20 cellular contexts compared by ENCODE assay signal in genomic region chr10:70354100-70354499, GRCh38.
"Had no signal": no experiment of that assay in that cellular context is flagged by ENCODE, and none has a peak within 500 bp of the region (broad histone marks: within the 10 kb centered on the region; RNA-seq: fewer than 3 reads in every experiment).

No MANE protein-coding gene starts in this region.

- DNase-seq: activated CD4-positive, alpha-beta memory T cell treated with anti-CD3 and anti-CD28 coated beads for 36 hours; activated CD4-positive, alpha-beta T cell treated with anti-CD3 and anti-CD28 coated beads for 48 hours; activated effector memory CD4-positive, alpha-beta T cell treated with anti-CD3 and anti-CD28 coated beads, Interleukin-2, amount 50 U/mL, for 16 hours; activated naive CD4-positive, alpha-beta T cell treated with anti-CD3 and anti-CD28 coated beads, Interleukin-2, amount 10 ng/mL, durations not matched to agents 7 days and 5 days; activated naive CD8-positive, alpha-beta T cell treated with anti-CD3 and anti-CD28 coated beads, Interleukin-2, amount 50 U/mL, for 24 hours; body of pancreas; dermis blood vessel endothelial cell; effector CD8-positive, alpha-beta T cell; erythroblast; foreskin fibroblast; heart right ventricle; naive thymus-derived CD4-positive, alpha-beta T cell; stimulated activated CD4-positive, alpha-beta T cell treated with anti-CD3 and anti-CD28 coated beads, Interleukin-4, amount 100 ng/mL, for 24 hours; tibial artery had no signal

- H3K27ac Mint-ChIP-seq: activated CD4-positive, alpha-beta memory T cell treated with anti-CD3 and anti-CD28 coated beads for 36 hours; activated naive CD4-positive, alpha-beta T cell treated with anti-CD3 and anti-CD28 coated beads, Interleukin-2, amount 10 ng/mL, durations not matched to agents 7 days and 5 days; naive thymus-derived CD4-positive, alpha-beta T cell; progenitor cell of endocrine pancreas had no signal

- H3K36me3 ChIP-seq: cardiac muscle cell, heart right ventricle, tibial artery, vagina had no signal

- H3K36me3 Mint-ChIP-seq: activated CD4-positive, alpha-beta memory T cell treated with anti-CD3 and anti-CD28 coated beads for 36 hours; activated naive CD4-positive, alpha-beta T cell treated with anti-CD3 and anti-CD28 coated beads, Interleukin-2, amount 10 ng/mL, durations not matched to agents 7 days and 5 days had no signal

- H3K4me1 ChIP-seq: tibial artery had no signal

- FAIRE-seq: keratinocyte had no signal

- ATAC-seq: activated naive CD8-positive, alpha-beta T cell treated with anti-CD3 and anti-CD28 coated beads, Interleukin-2, amount 50 U/mL, for 24 hours; body of pancreas; naive thymus-derived CD4-positive, alpha-beta T cell had no signal

- H3K4me3 ChIP-seq: body of pancreas, cardiac muscle cell, heart right ventricle, lung, tibial artery, vagina had no signal

- H3K9me3 ChIP-seq: body of pancreas, heart right ventricle, tibial artery, vagina had no signal

- H3K9me3 Mint-ChIP-seq: activated CD4-positive, alpha-beta memory T cell treated with anti-CD3 and anti-CD28 coated beads for 36 hours; activated naive CD4-positive, alpha-beta T cell treated with anti-CD3 and anti-CD28 coated beads, Interleukin-2, amount 10 ng/mL, durations not matched to agents 7 days and 5 days; activated naive CD8-positive, alpha-beta T cell treated with anti-CD3 and anti-CD28 coated beads, Interleukin-2, amount 50 U/mL, for 24 hours; naive thymus-derived CD4-positive, alpha-beta T cell; stimulated activated naive CD8-positive, alpha-beta T cell treated with anti-CD3 and anti-CD28 coated beads, Interleukin-15, Interleukin-2, amounts not matched to agents 100 ng/mL and 50 ng/mL, for 24 hours had no signal

- H3K27me3 Mint-ChIP-seq: activated CD4-positive, alpha-beta memory T cell treated with anti-CD3 and anti-CD28 coated beads for 36 hours; activated naive CD4-positive, alpha-beta T cell treated with anti-CD3 and anti-CD28 coated beads, Interleukin-2, amount 10 ng/mL, durations not matched to agents 7 days and 5 days; activated naive CD8-positive, alpha-beta T cell treated with anti-CD3 and anti-CD28 coated beads, Interleukin-2, amount 50 U/mL, for 24 hours; naive thymus-derived CD4-positive, alpha-beta T cell; progenitor cell of endocrine pancreas; stimulated activated naive CD8-positive, alpha-beta T cell treated with anti-CD3 and anti-CD28 coated beads, Interleukin-15, Interleukin-2, amounts not matched to agents 100 ng/mL and 50 ng/mL, for 24 hours had no signal

- H3K4me3 Mint-ChIP-seq: activated CD4-positive, alpha-beta memory T cell treated with anti-CD3 and anti-CD28 coated beads for 36 hours; activated naive CD4-positive, alpha-beta T cell treated with anti-CD3 and anti-CD28 coated beads, Interleukin-2, amount 10 ng/mL, durations not matched to agents 7 days and 5 days; activated naive CD8-positive, alpha-beta T cell treated with anti-CD3 and anti-CD28 coated beads, Interleukin-2, amount 50 U/mL, for 24 hours; naive thymus-derived CD4-positive, alpha-beta T cell; stimulated activated naive CD8-positive, alpha-beta T cell treated with anti-CD3 and anti-CD28 coated beads, Interleukin-15, Interleukin-2, amounts not matched to agents 100 ng/mL and 50 ng/mL, for 24 hours had no signal

- H3K27ac ChIP-seq: body of pancreas, cardiac muscle cell, heart right ventricle, tibial artery had no signal

- H3K27me3 ChIP-seq: body of pancreas, cardiac muscle cell, tibial artery, vagina had no signal
